14 cellular contexts compared by ENCODE assay signal in the genomic region with DNA sequence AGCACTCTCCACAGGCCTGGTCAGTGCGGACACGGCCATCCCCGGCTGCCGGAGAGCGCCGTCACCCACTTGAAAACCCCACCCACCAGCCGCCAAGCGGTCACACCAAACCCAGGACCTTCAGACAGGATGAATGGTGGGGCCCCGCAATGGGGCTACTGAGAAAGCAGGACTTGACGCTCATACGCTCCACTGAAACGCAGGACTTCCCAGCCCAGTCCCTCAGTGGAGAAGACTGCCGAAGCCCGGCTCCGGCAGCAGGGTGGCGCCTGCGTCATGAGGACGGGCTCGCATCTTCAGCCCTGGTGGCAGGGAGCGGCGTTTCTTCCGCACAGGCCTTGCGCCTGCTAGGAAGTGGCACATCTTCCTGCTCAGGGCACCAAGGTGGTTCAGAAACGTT. TPM values are rescaled to one million over a fixed set of nuclear protein-coding genes. Genes with fewer than 3 reads are reported as not detected.
DNase-seq lines count a peak whose midpoint lies in the region; ATAC-seq and TF ChIP-seq lines count a peak whose summit lies in the region.
"Had no signal": no experiment of that assay in that cellular context is flagged by ENCODE, and none has a peak within 500 bp of the region (broad histone marks: within the 10 kb centered on the region; RNA-seq: fewer than 3 reads in every experiment).

No MANE protein-coding gene starts in this region.

- H3K9me3 ChIP-seq in Peyer's patch (no peaks in the 10 kb centered on the region), fibroblast of lung (ENCODE audit: control insufficient read depth, insufficient read depth, low read depth, low read length) (no peaks in the 10 kb centered on the region), stomach (no peaks in the 10 kb centered on the region)
- H3K9me3 ChIP-seq: SK-N-SH had no signal

- no peak for TF ChIP-seq POLR2A in Peyer's patch (IDR thresholded peaks at IDR 0.05)
- TF ChIP-seq POLR2A in stomach (IDR thresholded peaks at IDR 0.05): no peak

- WGBS in stomach, 5 donors: 90 to 95% (median 92%) methylated on average over 20 to 24 of the region's 24 CpGs

- peaks cover 3% of the 10 kb centered on the region for H3K9me3 Mint-ChIP-seq in activated naive CD8-positive, alpha-beta T cell treated with anti-CD3 and anti-CD28 coated beads, Interleukin-2, amount 10 ng/mL, durations not matched to agents 7 days and 5 days
- peaks cover 4% of the 10 kb centered on the region for H3K9me3 Mint-ChIP-seq in activated naive CD8-positive, alpha-beta T cell treated with anti-CD3 and anti-CD28 coated beads, Interleukin-2, amount 50 U/mL, for 24 hours
- H3K9me3 Mint-ChIP-seq in stimulated activated memory B cell treated with anti-CD40 and anti-IgM and Interleukin-4, amounts not matched to agents 10 μg/mL and 1 μg/mL and 100 μg/mL, for 72 hours: peaks cover 3% of the 10 kb centered on the region

- ATAC-seq in activated naive CD8-positive, alpha-beta T cell treated with anti-CD3 and anti-CD28 coated beads, Interleukin-2, amount 10 ng/mL, durations not matched to agents 7 days and 5 days (ENCODE audit: low read depth): no peak
- ATAC-seq in activated naive CD8-positive, alpha-beta T cell treated with anti-CD3 and anti-CD28 coated beads, Interleukin-2, amount 50 U/mL, for 24 hours: no peak
- no peak for ATAC-seq in stimulated activated memory B cell treated with anti-CD40 and anti-IgM and Interleukin-4, amounts not matched to agents 10 μg/mL and 1 μg/mL and 100 μg/mL, for 72 hours

- peaks cover 31% of the 10 kb centered on the region for H3K36me3 Mint-ChIP-seq in activated naive CD8-positive, alpha-beta T cell treated with anti-CD3 and anti-CD28 coated beads, Interleukin-2, amount 10 ng/mL, durations not matched to agents 7 days and 5 days
- H3K36me3 Mint-ChIP-seq in activated naive CD8-positive, alpha-beta T cell treated with anti-CD3 and anti-CD28 coated beads, Interleukin-2, amount 50 U/mL, for 24 hours (ENCODE audit: low read depth): peaks cover 47% of the 10 kb centered on the region
- peaks cover 50% of the 10 kb centered on the region for H3K36me3 Mint-ChIP-seq in stimulated activated memory B cell treated with anti-CD40 and anti-IgM and Interleukin-4, amounts not matched to agents 10 μg/mL and 1 μg/mL and 100 μg/mL, for 72 hours

- H3K27me3 ChIP-seq in Peyer's patch (no peaks in the 10 kb centered on the region), fibroblast of lung (ENCODE audit: control insufficient read depth, insufficient read depth, low read length) (no peaks in the 10 kb centered on the region), stomach (no peaks in the 10 kb centered on the region)

- TF ChIP-seq EP300 in stomach (IDR thresholded peaks at IDR 0.05): no peak

- H3K79me2 ChIP-seq in fibroblast of lung (ENCODE audit: control insufficient read depth, insufficient read depth, low read length): peaks cover 1% of the 10 kb centered on the region

- intact Hi-C loops in stomach (cut with DNase I; ENCODE audit: low total_unique reads): no loop called here

- H3K27ac ChIP-seq in Peyer's patch: peak overlapping the region in 3 of 4 donors; percentile 28 to 45 (median 42)
- peak overlapping the region; percentile 51 for H3K27ac ChIP-seq in fibroblast of lung (ENCODE audit: insufficient read depth, low read length)
- H3K27ac ChIP-seq in stomach: peak overlapping the region in 3 of 5 donors; percentile 72 to 77 (median 74)

- no peaks in the 10 kb centered on the region for H4K20me1 ChIP-seq in fibroblast of lung (ENCODE audit: control insufficient read depth, extremely low read depth, insufficient read depth, low read length)

- peak overlapping the region; percentile 69 for H3K27ac Mint-ChIP-seq in activated naive CD8-positive, alpha-beta T cell treated with anti-CD3 and anti-CD28 coated beads, Interleukin-2, amount 10 ng/mL, durations not matched to agents 7 days and 5 days
- no peak overlapping the region for H3K27ac Mint-ChIP-seq in activated naive CD8-positive, alpha-beta T cell treated with anti-CD3 and anti-CD28 coated beads, Interleukin-2, amount 50 U/mL, for 24 hours
- H3K27ac Mint-ChIP-seq in stimulated activated memory B cell treated with anti-CD40 and anti-IgM and Interleukin-4, amounts not matched to agents 10 μg/mL and 1 μg/mL and 100 μg/mL, for 72 hours: no peak overlapping the region

- H3K4me3 ChIP-seq in Peyer's patch: no peak overlapping the region
- peak overlapping the region in 1 of 4 experiments; percentile 57 for H3K4me3 ChIP-seq in fibroblast of lung (replicated peaks in 1 of 4; ENCODE audit: control extremely low read depth in 1 of 4, insufficient read depth in 1 of 4, low read depth in 3 of 4, low read length in 4 of 4)
- H3K4me3 ChIP-seq in stomach: no peak overlapping the region
- H3K4me3 ChIP-seq: lung had no signal

- no peak overlapping the region for H3K4me2 ChIP-seq in fibroblast of lung (ENCODE audit: extremely low read depth, insufficient read depth, low read length)

- H2AFZ ChIP-seq in fibroblast of lung (ENCODE audit: low read length): no peak overlapping the region

- no peak overlapping the region for H3K4me3 Mint-ChIP-seq in activated naive CD8-positive, alpha-beta T cell treated with anti-CD3 and anti-CD28 coated beads, Interleukin-2, amount 10 ng/mL, durations not matched to agents 7 days and 5 days
- H3K4me3 Mint-ChIP-seq in activated naive CD8-positive, alpha-beta T cell treated with anti-CD3 and anti-CD28 coated beads, Interleukin-2, amount 50 U/mL, for 24 hours: no peak overlapping the region
- H3K4me3 Mint-ChIP-seq in stimulated activated memory B cell treated with anti-CD40 and anti-IgM and Interleukin-4, amounts not matched to agents 10 μg/mL and 1 μg/mL and 100 μg/mL, for 72 hours: no peak overlapping the region

- POLR2A ChIA-PET in activated naive CD8-positive, alpha-beta T cell treated with anti-CD3 and anti-CD28 coated beads, Interleukin-2, amount 10 ng/mL, durations not matched to agents 7 days and 5 days (lab: Charles Lee): interaction anchor here (1.2 to 2.0 kb wide), 3 partner anchors 32 to 70 kb away, joined by 3 to 7 read pairs (median 3); no protein-coding TSS in a partner anchor

- no peaks in the 10 kb centered on the region for H3K27me3 Mint-ChIP-seq in activated naive CD8-positive, alpha-beta T cell treated with anti-CD3 and anti-CD28 coated beads, Interleukin-2, amount 10 ng/mL, durations not matched to agents 7 days and 5 days
- H3K27me3 Mint-ChIP-seq in activated naive CD8-positive, alpha-beta T cell treated with anti-CD3 and anti-CD28 coated beads, Interleukin-2, amount 50 U/mL, for 24 hours: no peaks in the 10 kb centered on the region
- H3K27me3 Mint-ChIP-seq in stimulated activated memory B cell treated with anti-CD40 and anti-IgM and Interleukin-4, amounts not matched to agents 10 μg/mL and 1 μg/mL and 100 μg/mL, for 72 hours: no peaks in the 10 kb centered on the region

- H3K9ac ChIP-seq in fibroblast of lung (ENCODE audit: insufficient read depth, low read length): no peak overlapping the region
- H3K9ac ChIP-seq: SK-N-SH had no signal

- H3K4me1 ChIP-seq in Peyer's patch (peaks cover 0 to 54% (median 4%) of the 10 kb centered on the region in 4 donors), fibroblast of lung (ENCODE audit: control insufficient read depth, extremely low read depth, insufficient read depth, low read length) (peaks cover 8% of the 10 kb centered on the region), stomach (peaks cover 28 to 65% (median 48%) of the 10 kb centered on the region in 4 donors)

- H3K36me3 ChIP-seq in Peyer's patch: peaks cover 0 to 34% (median 0%) of the 10 kb centered on the region in 3 donors
- H3K36me3 ChIP-seq in fibroblast of lung (ENCODE audit: control insufficient read depth, insufficient read depth, low read length): peaks cover 13% of the 10 kb centered on the region
- peaks cover 10 to 58% (median 51%) of the 10 kb centered on the region in 4 donors for H3K36me3 ChIP-seq in stomach

- TF ChIP-seq CTCF in Peyer's patch (IDR thresholded peaks at IDR 0.05) (no peak), fibroblast of lung (conservative IDR thresholded peaks at IDR 0.05 in 1 of 2, IDR thresholded peaks at IDR 0.05 in 1 of 2; ENCODE audit: low read depth in 1 of 2, low read length in 2 of 2) (no peak), stomach (IDR thresholded peaks at IDR 0.05) (no peak)

- DNase-seq in activated naive CD8-positive, alpha-beta T cell treated with anti-CD3 and anti-CD28 coated beads, Interleukin-2, amount 10 ng/mL, durations not matched to agents 7 days and 5 days: no peak
- DNase-seq in activated naive CD8-positive, alpha-beta T cell treated with anti-CD3 and anti-CD28 coated beads, Interleukin-2, amount 50 U/mL, for 24 hours: no peak
- no peak for DNase-seq in Peyer's patch
- peak in 1 of 2 donors; percentile 52 for DNase-seq in fibroblast of lung (ENCODE audit: low read depth in 2 of 2)
- no peak for DNase-seq in stomach
- DNase-seq in activated CD4-positive, CD25-positive, alpha-beta regulatory T cell (lab: John Stamatoyannopoulos, UW): no peak
- no peak for DNase-seq in NCI-H69 (lab: John Stamatoyannopoulos, UW)
- DNase-seq: DND-41, HCEC 1CT, NCI-H226 had no signal

- H3K4me1 Mint-ChIP-seq in activated naive CD8-positive, alpha-beta T cell treated with anti-CD3 and anti-CD28 coated beads, Interleukin-2, amount 10 ng/mL, durations not matched to agents 7 days and 5 days: peaks cover 41% of the 10 kb centered on the region
- peaks cover 52% of the 10 kb centered on the region for H3K4me1 Mint-ChIP-seq in activated naive CD8-positive, alpha-beta T cell treated with anti-CD3 and anti-CD28 coated beads, Interleukin-2, amount 50 U/mL, for 24 hours
- H3K4me1 Mint-ChIP-seq in stimulated activated memory B cell treated with anti-CD40 and anti-IgM and Interleukin-4, amounts not matched to agents 10 μg/mL and 1 μg/mL and 100 μg/mL, for 72 hours: peaks cover 12% of the 10 kb centered on the region

RNA-seq across cellular contexts. Expression of a gene that starts 15.3 kb away (rescaled TPM):
- under 1 TPM; 0.55 to 0.65 TPM for total RNA-seq in activated naive CD8-positive, alpha-beta T cell treated with anti-CD3 and anti-CD28 coated beads, Interleukin-2, amount 10 ng/mL, durations not matched to agents 7 days and 5 days
- 1 to 10 TPM in 3 of 4 donors, not detected in 1; 4.1 to 6.4 (median 4.9) TPM for total RNA-seq in Peyer's patch
- 4.1 and 6.8 TPM in 2 replicates for total RNA-seq in fibroblast of lung
- polyA plus RNA-seq in fibroblast of lung: 16.2 and 20.5 TPM in 2 replicates
- 108 and 155 TPM in 2 replicates for polyA plus RNA-seq in fibroblast of lung (2012)
- polyA minus RNA-seq in fibroblast of lung (ENCODE audit: low replicate concordance): 13.6 and 18.5 TPM in 2 replicates
- total RNA-seq in stomach: 10 to 100 TPM in 1 of 5 donors, 1 to 10 TPM in 1, not detected in 3; 3.1 to 34.2 TPM
- polyA plus RNA-seq in stomach: 10 to 100 TPM; 19.7 to 32.7 (median 25.5) TPM
- total RNA-seq: skeletal muscle tissue had no signal

RNA-seq across cellular contexts. Expression of a gene that starts 47.6 kb away (rescaled TPM):
- total RNA-seq in activated naive CD8-positive, alpha-beta T cell treated with anti-CD3 and anti-CD28 coated beads, Interleukin-2, amount 10 ng/mL, durations not matched to agents 7 days and 5 days: 100 to 1,000 TPM; 346 to 363 TPM
- total RNA-seq in Peyer's patch: 100 to 1,000 TPM in 3 of 4 donors, 10 to 100 TPM in 1; 87.6 to 177 (median 119) TPM
- total RNA-seq in fibroblast of lung: 104 and 113 TPM in 2 replicates
- polyA plus RNA-seq in fibroblast of lung: 79.5 and 95.9 TPM in 2 replicates
- polyA plus RNA-seq in fibroblast of lung (2012): 85.1 and 98.2 TPM in 2 replicates
- polyA minus RNA-seq in fibroblast of lung (ENCODE audit: low replicate concordance): 56.5 and 75.5 TPM in 2 replicates
- total RNA-seq in stomach: 100 to 1,000 TPM in 4 of 5 donors, 10 to 100 TPM in 1; 80.5 to 438 (median 181) TPM
- polyA plus RNA-seq in stomach: 10 to 100 TPM; 61.3 to 82.7 (median 77.5) TPM

RNA-seq across cellular contexts. Expression of a gene that starts 59.0 kb away (rescaled TPM):
- total RNA-seq in activated naive CD8-positive, alpha-beta T cell treated with anti-CD3 and anti-CD28 coated beads, Interleukin-2, amount 10 ng/mL, durations not matched to agents 7 days and 5 days: 1 to 10 TPM; 2.9 to 3.1 TPM
- total RNA-seq in Peyer's patch: 10 to 100 TPM in 2 of 4 donors, 1 to 10 TPM in 2; 6.1 to 22.3 (median 11.1) TPM
- 31.1 and 31.5 TPM in 2 replicates for total RNA-seq in fibroblast of lung
- 5.2 and 8.6 TPM in 2 replicates for polyA plus RNA-seq in fibroblast of lung
- 9.0 and 12.6 TPM in 2 replicates for polyA plus RNA-seq in fibroblast of lung (2012)
- 1.1 and 2.5 TPM in 2 replicates for polyA minus RNA-seq in fibroblast of lung (ENCODE audit: low replicate concordance)
- total RNA-seq in stomach: 10 to 100 TPM; 10.5 to 99.1 (median 14.2) TPM
- polyA plus RNA-seq in stomach: 10 to 100 TPM; 41.7 to 51.0 (median 42.9) TPM
